Comparison of ENCODE assay signal across 1 cellular context in genomic region chr5:180600554-180601041, GRCh38.
TF ChIP-seq lines count a peak whose summit lies in the region.

No MANE protein-coding gene starts in this region.

TF ChIP-seq in H1, 55 proteins besides CTCF, POLR2A, EP300 and RAD21 (continued from another document):
- TF ChIP-seq FOSL1 (IDR thresholded peaks at IDR 0.05; ENCODE audit: insufficient read depth, low read depth, low read length) (no peak), EGR1 (IDR thresholded peaks at IDR 0.05; ENCODE audit: borderline replicate concordance, low read depth, low read length) (no peak), CHD2 (IDR thresholded peaks at IDR 0.05; ENCODE audit: low read length) (no peak)
